In genomic region chr10:132137111-132138072, GRCh38 we compare ENCODE assay signal across 16 cellular contexts. TPM values are rescaled to one million over a fixed set of nuclear protein-coding genes. Genes with fewer than 3 reads are reported as not detected.
A peak's percentile ranks its signal among the peaks of the same experiment; 100 is the strongest.
DNase-seq lines count a peak whose midpoint lies in the region; ATAC-seq and TF ChIP-seq lines count a peak whose summit lies in the region.
"Had no signal": no experiment of that assay in that cellular context is flagged by ENCODE, and none has a peak within 500 bp of the region (broad histone marks: within the 10 kb centered on the region; RNA-seq: fewer than 3 reads in every experiment).

No MANE protein-coding gene starts in this region.

- H3K4me1 ChIP-seq in heart left ventricle (peaks cover 0 to 3% (median 0%) of the 10 kb centered on the region in 12 donors), mucosa of descending colon (ENCODE audit: low read depth) (no peaks in the 10 kb centered on the region)
- H3K4me1 ChIP-seq: Caco-2 had no signal

- intact Hi-C loops in heart left ventricle (cut with DNase I): loop anchor here in 2 of 10 donors (10.0 kb wide), 1 partner anchor 93 kb away; no protein-coding TSS in a partner anchor
- intact Hi-C loops in Right ventricle myocardium inferior (cut with DNase I): no loop called here
- intact Hi-C loops in left cardiac atrium (cut with DNase I): no loop called here
- intact Hi-C loops in mucosa of descending colon (cut with DNase I, micrococcal nuclease): no loop called here

- H3K36me3 Mint-ChIP-seq in nephron progenitor cell (ENCODE audit: low read depth): no peaks in the 10 kb centered on the region
- H3K36me3 Mint-ChIP-seq: CD4-positive, CD25-positive, alpha-beta regulatory T cell had no signal

- no peak overlapping the region for H3K4me3 ChIP-seq in heart left ventricle
- H3K4me3 ChIP-seq in mucosa of descending colon: no peak overlapping the region
- H3K4me3 ChIP-seq: K562 had no signal

- H3K27ac Mint-ChIP-seq in nephron progenitor cell: no peak overlapping the region
- H3K27ac Mint-ChIP-seq: CD4-positive, CD25-positive, alpha-beta regulatory T cell; HFFc6 had no signal

- no peaks in the 10 kb centered on the region for H3K9me3 Mint-ChIP-seq in nephron progenitor cell
- H3K9me3 Mint-ChIP-seq: CD4-positive, CD25-positive, alpha-beta regulatory T cell; HFFc6 had no signal

- TF ChIP-seq POLR2A in heart left ventricle (IDR thresholded peaks at IDR 0.05): no peak

- no peak overlapping the region for H3K4me3 Mint-ChIP-seq in nephron progenitor cell
- H3K4me3 Mint-ChIP-seq: CD4-positive, CD25-positive, alpha-beta regulatory T cell; HFFc6 had no signal

- H3K27me3 Mint-ChIP-seq in nephron progenitor cell (ENCODE audit: low read depth, poor library complexity): no peaks in the 10 kb centered on the region
- H3K27me3 Mint-ChIP-seq: CD4-positive, CD25-positive, alpha-beta regulatory T cell had no signal

- H3K36me3 ChIP-seq in heart left ventricle (no peaks in the 10 kb centered on the region), mucosa of descending colon (ENCODE audit: low read depth) (no peaks in the 10 kb centered on the region)

- H3K27me3 ChIP-seq in heart left ventricle: peaks cover 0 to 7% (median 0%) of the 10 kb centered on the region in 9 donors

- H3K27ac ChIP-seq in heart left ventricle: no peak overlapping the region

- ATAC-seq in heart left ventricle (no peak), Right ventricle myocardium inferior (no peak), left cardiac atrium (no peak), mucosa of descending colon (no peak)
- ATAC-seq: K562 had no signal

- peaks cover 5% of the 10 kb centered on the region for H3K4me1 Mint-ChIP-seq in nephron progenitor cell
- H3K4me1 Mint-ChIP-seq: CD4-positive, CD25-positive, alpha-beta regulatory T cell had no signal

- TF ChIP-seq CTCF in heart left ventricle (IDR thresholded peaks at IDR 0.05) (no peak), mucosa of descending colon (IDR thresholded peaks at IDR 0.05) (no peak), nephron progenitor cell (IDR thresholded peaks at IDR 0.05) (no peak)

- DNase-seq in heart left ventricle: peak in 3 of 5 donors; percentile 14 to 51 (median 16)
- no peak for DNase-seq in Right ventricle myocardium inferior (ENCODE audit: missing footprints)
- DNase-seq in left cardiac atrium: peak; percentile 11
- DNase-seq in mucosa of descending colon: peak in 2 of 3 donors; percentile 9 to 33
- no peak for DNase-seq in nephron progenitor cell
- no peak for DNase-seq in stimulated activated CD4-positive, alpha-beta T cell treated with anti-CD3 and anti-CD28 coated beads, Interleukin-4, amount 100 ng/mL, for 1 hour
- DNase-seq in cortex of kidney (lab: John Stamatoyannopoulos, UW): no peak
- DNase-seq: Caco-2; CD4-positive, CD25-positive, alpha-beta regulatory T cell; DMS153; HFFc6; NCI-H1417; NCI-H187 treated with DMSO at 0.1 percent for 48 hours; NCI-H748 treated with DMSO at 0.1 percent for 48 hours; RPMI8226 had no signal

- WGBS in heart left ventricle, 4 donors: 91 to 93% (median 92%) methylated on average over 15 to 40 of the region's 40 CpGs

- H3K9me3 ChIP-seq in heart left ventricle (no peaks in the 10 kb centered on the region), mucosa of descending colon (no peaks in the 10 kb centered on the region)
- H3K9me3 ChIP-seq: Caco-2 had no signal

RNA-seq across cellular contexts. Expression of gene DPYSL4, which starts 49.4 kb away (rescaled TPM):
- 100 to 1,000 TPM in 1 of 9 donors, 10 to 100 TPM in 8; 13.2 to 127 (median 45.9) TPM for total RNA-seq in heart left ventricle
- polyA plus RNA-seq in heart left ventricle: 10 to 100 TPM in 1 of 2 donors, 1 to 10 TPM in 1; 4.0 to 33.1 TPM
- total RNA-seq in Right ventricle myocardium inferior: 24.9 TPM
- total RNA-seq in left cardiac atrium: 1 to 10 TPM; 1.4 to 9.9 TPM
- 1 to 10 TPM in 1 of 3 donors, under 1 TPM in 2; 0.46 to 1.3 (median 0.55) TPM for total RNA-seq in mucosa of descending colon
- total RNA-seq: Caco-2, K562 had no signal

Comparison
In these comparisons a context has a peak if more than half of its experiments do, and no peak if none do; other contexts are left out.
1. DNase-seq: peak in heart left ventricle (3 of 5), left cardiac atrium (single experiment) and mucosa of descending colon (2 of 3); none in Right ventricle myocardium inferior (single experiment), nephron progenitor cell (single experiment), stimulated activated CD4-positive, alpha-beta T cell treated with anti-CD3 and anti-CD28 coated beads, Interleukin-4, amount 100 ng/mL, for 1 hour (single experiment) and cortex of kidney (single experiment).